ENCODE assay signal across 15 cellular contexts in genomic region chr10:35019037-35019794, GRCh38.
"Had no signal": no experiment of that assay in that cellular context is flagged by ENCODE, and none has a peak within 500 bp of the region (broad histone marks: within the 10 kb centered on the region; RNA-seq: fewer than 3 reads in every experiment).

No MANE protein-coding gene starts in this region.

- H3K4me1 ChIP-seq: ascending aorta, testis had no signal

- H3K36me3 ChIP-seq: ovary had no signal

- H3K27ac ChIP-seq: ascending aorta, esophagus muscularis mucosa, ovary, SJSA1, testis had no signal

- DNase-seq: activated CD4-positive, alpha-beta T cell treated with anti-CD3 and anti-CD28 coated beads for 4 hours; activated effector memory CD4-positive, alpha-beta T cell treated with anti-CD3 and anti-CD28 coated beads, Interleukin-2, amount 50 U/mL, for 16 hours; activated naive CD8-positive, alpha-beta T cell treated with anti-CD3 and anti-CD28 coated beads, Interleukin-2, amount 50 U/mL, for 24 hours; hypothalamus; mucosa of descending colon; ovary; stimulated activated CD4-positive, alpha-beta T cell treated with anti-CD3 and anti-CD28 coated beads, Interleukin-12 subunit alpha, Interleukin-12 subunit beta, amount 100 ng/mL, for 4 hours; stimulated activated CD4-positive, alpha-beta T cell treated with anti-CD3 and anti-CD28 coated beads, Interleukin-2, amount 100 ng/mL, for 48 hours; stimulated activated naive CD8-positive, alpha-beta T cell treated with anti-CD3 and anti-CD28 coated beads, Interleukin-15, Interleukin-2, amounts not matched to agents 100 U/mL and 50 U/mL, for 24 hours; SW 1271; testis had no signal

- ATAC-seq: activated naive CD8-positive, alpha-beta T cell treated with anti-CD3 and anti-CD28 coated beads, Interleukin-2, amount 50 U/mL, for 24 hours; mucosa of descending colon; stimulated activated naive CD8-positive, alpha-beta T cell treated with anti-CD3 and anti-CD28 coated beads, Interleukin-15, Interleukin-2, amounts not matched to agents 100 U/mL and 50 U/mL, for 24 hours had no signal

- H3K27me3 Mint-ChIP-seq: activated naive CD8-positive, alpha-beta T cell treated with anti-CD3 and anti-CD28 coated beads, Interleukin-2, amount 50 U/mL, for 24 hours had no signal

- H3K9me3 ChIP-seq: ascending aorta, esophagus muscularis mucosa, mucosa of descending colon, ovary, SJSA1, testis had no signal

- H3K4me3 ChIP-seq: ascending aorta, esophagus muscularis mucosa, lung, mucosa of descending colon, ovary, SJSA1, testis had no signal

- H3K9me3 Mint-ChIP-seq: activated naive CD8-positive, alpha-beta T cell treated with anti-CD3 and anti-CD28 coated beads, Interleukin-2, amount 50 U/mL, for 24 hours had no signal

- H3K27ac Mint-ChIP-seq: activated naive CD8-positive, alpha-beta T cell treated with anti-CD3 and anti-CD28 coated beads, Interleukin-2, amount 50 U/mL, for 24 hours had no signal

- H3K4me3 Mint-ChIP-seq: activated naive CD8-positive, alpha-beta T cell treated with anti-CD3 and anti-CD28 coated beads, Interleukin-2, amount 50 U/mL, for 24 hours had no signal

- H3K27me3 ChIP-seq: ascending aorta, esophagus muscularis mucosa, ovary, SJSA1, testis had no signal
